In the genomic region with DNA sequence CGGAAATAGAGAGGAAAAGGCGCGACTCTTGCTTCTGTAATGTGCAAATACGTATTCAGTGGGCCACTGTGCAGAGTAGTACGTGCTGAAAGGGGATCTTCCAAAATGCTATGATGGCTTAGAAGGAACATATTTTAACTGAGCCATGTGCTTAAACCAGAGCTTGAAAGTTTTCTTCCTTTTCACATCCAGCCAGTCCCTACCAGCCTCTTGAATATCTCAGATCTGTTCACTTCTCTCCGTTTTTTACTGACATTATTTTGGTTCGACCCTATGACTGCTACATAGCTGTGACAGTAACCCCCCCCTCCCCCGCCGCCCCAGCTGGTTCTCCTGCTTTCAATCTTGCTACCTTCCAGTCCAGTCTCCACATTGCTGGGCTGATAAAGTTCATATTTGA, we compare ENCODE assay signal across 8 cellular contexts. TPM values are rescaled to one million over a fixed set of nuclear protein-coding genes. Genes with fewer than 3 reads are reported as not detected.
DNase-seq lines count a peak whose midpoint lies in the region; ATAC-seq and TF ChIP-seq lines count a peak whose summit lies in the region.

No MANE protein-coding gene starts in this region.

- no peaks in the 10 kb centered on the region for H3K27me3 Mint-ChIP-seq in activated T-helper 17 cell treated with anti-CD3 and anti-CD28 coated beads, Interleukin-2, amount 50 U/mL, for 72 hours

- H3K4me1 ChIP-seq in cardiac muscle cell (ENCODE audit: low read depth) (peaks cover 7% of the 10 kb centered on the region), iPS-20b (ENCODE audit: insufficient read depth, low read length) (peaks cover 15% of the 10 kb centered on the region; the same call in 1 of the 2 replicates), thymus (ENCODE audit: control insufficient read depth, insufficient read depth, low read length) (peaks cover 15% of the 10 kb centered on the region)

- ATAC-seq in left ventricle myocardium superior = no peak
- ATAC-seq in activated T-helper 17 cell treated with anti-CD3 and anti-CD28 coated beads, Interleukin-2, amount 50 U/mL, for 72 hours (replicated peaks) = no peak
- no peak for ATAC-seq in GM19463 (IDR thresholded peaks at IDR 0.05; ENCODE audit: unreplicated experiment)

- H3K9me3 ChIP-seq in cardiac muscle cell (ENCODE audit: low read depth) (no peaks in the 10 kb centered on the region), iPS-20b (ENCODE audit: insufficient read depth, low read depth, low read length) (no peaks in the 10 kb centered on the region), thymus (ENCODE audit: control insufficient read depth) (no peaks in the 10 kb centered on the region)

- peak overlapping the region; percentile 92 for H3K27ac Mint-ChIP-seq in activated T-helper 17 cell treated with anti-CD3 and anti-CD28 coated beads, Interleukin-2, amount 50 U/mL, for 72 hours

- H3K9me3 Mint-ChIP-seq in activated T-helper 17 cell treated with anti-CD3 and anti-CD28 coated beads, Interleukin-2, amount 50 U/mL, for 72 hours = no peaks in the 10 kb centered on the region

- no peaks in the 10 kb centered on the region for H3K36me3 ChIP-seq in cardiac muscle cell
- H3K36me3 ChIP-seq in iPS-20b (ENCODE audit: insufficient read depth, low read depth, low read length) = no peaks in the 10 kb centered on the region
- no peaks in the 10 kb centered on the region for H3K36me3 ChIP-seq in thymus (ENCODE audit: control insufficient read depth, insufficient read depth)

- peak overlapping the region; percentile 90 for H3K9ac ChIP-seq in iPS-20b (ENCODE audit: low read depth, low read length)

- H3K4me3 Mint-ChIP-seq in activated T-helper 17 cell treated with anti-CD3 and anti-CD28 coated beads, Interleukin-2, amount 50 U/mL, for 72 hours = peak overlapping the region; percentile 92

- H3K4me1 Mint-ChIP-seq in activated T-helper 17 cell treated with anti-CD3 and anti-CD28 coated beads, Interleukin-2, amount 50 U/mL, for 72 hours = peaks cover 27% of the 10 kb centered on the region

- intact Hi-C loops in left ventricle myocardium superior (cut with micrococcal nuclease) = loop anchor here (5.0 kb wide), 1 partner anchor 255 kb away; the partner anchor contains the start of gene PCF11

- no peak overlapping the region for H3K27ac ChIP-seq in cardiac muscle cell
- no peak overlapping the region for H3K27ac ChIP-seq in iPS-20b (ENCODE audit: low read length)
- H3K27ac ChIP-seq in thymus (ENCODE audit: low read depth) = no peak overlapping the region

- TF ChIP-seq CTCF in cardiac muscle cell (IDR thresholded peaks at IDR 0.05; ENCODE audit: low read depth, low read length) = no peak

- H3K36me3 Mint-ChIP-seq in activated T-helper 17 cell treated with anti-CD3 and anti-CD28 coated beads, Interleukin-2, amount 50 U/mL, for 72 hours (ENCODE audit: low read depth) = peaks cover 11% of the 10 kb centered on the region

- H3K4me3 ChIP-seq in cardiac muscle cell (peak overlapping the region; percentile 50), iPS-20b (ENCODE audit: low read length) (peak overlapping the region; percentile 89), thymus (ENCODE audit: low read length) (peak overlapping the region; percentile 59)

- no peak for DNase-seq in cardiac muscle cell (ENCODE audit: low read depth in 1 of 2, low spot score in 1 of 2)
- DNase-seq in left ventricle myocardium superior = no peak
- no peak for DNase-seq in occipital lobe (lab: John Stamatoyannopoulos, UW)
- no peak for DNase-seq in LoVo (ENCODE audit: low spot score)

- no peaks in the 10 kb centered on the region for H3K27me3 ChIP-seq in cardiac muscle cell
- no peaks in the 10 kb centered on the region for H3K27me3 ChIP-seq in iPS-20b (ENCODE audit: insufficient read depth, low read length)
- no peaks in the 10 kb centered on the region for H3K27me3 ChIP-seq in thymus (ENCODE audit: control insufficient read depth, insufficient read depth)

- 5% methylated on average over 9 of the region's 9 CpGs for WGBS in thymus

RNA-seq across cellular contexts. Expression of gene DDIAS, which starts 0.6 kb away (rescaled TPM):
- total RNA-seq in cardiac muscle cell (2.3 and 4.0 TPM in 2 replicates), left ventricle myocardium superior (0.52 TPM), occipital lobe (2.2 TPM)
- polyA plus RNA-seq in cardiac muscle cell (4.8 and 6.2 TPM in 2 replicates), thymus (2.3 TPM)
- total RNA-seq in activated T-helper 17 cell treated with anti-CD3 and anti-CD28 coated beads, Interleukin-2, amount 50 U/mL, for 72 hours = 10 to 100 TPM in 1 of 2 donors, 1 to 10 TPM in 1; 6.1 to 17.3 TPM

RNA-seq across cellular contexts. Expression of gene PRCP, which starts 1.9 kb away (rescaled TPM):
- total RNA-seq in cardiac muscle cell (58.7 and 61.1 TPM in 2 replicates), left ventricle myocardium superior (41.1 TPM), occipital lobe (29.8 TPM)
- polyA plus RNA-seq in cardiac muscle cell (106 and 130 TPM in 2 replicates), thymus (38.4 TPM)
- total RNA-seq in activated T-helper 17 cell treated with anti-CD3 and anti-CD28 coated beads, Interleukin-2, amount 50 U/mL, for 72 hours = 10 to 100 TPM; 20.9 to 26.9 TPM
